17 cellular contexts compared by ENCODE assay signal in the genomic region with DNA sequence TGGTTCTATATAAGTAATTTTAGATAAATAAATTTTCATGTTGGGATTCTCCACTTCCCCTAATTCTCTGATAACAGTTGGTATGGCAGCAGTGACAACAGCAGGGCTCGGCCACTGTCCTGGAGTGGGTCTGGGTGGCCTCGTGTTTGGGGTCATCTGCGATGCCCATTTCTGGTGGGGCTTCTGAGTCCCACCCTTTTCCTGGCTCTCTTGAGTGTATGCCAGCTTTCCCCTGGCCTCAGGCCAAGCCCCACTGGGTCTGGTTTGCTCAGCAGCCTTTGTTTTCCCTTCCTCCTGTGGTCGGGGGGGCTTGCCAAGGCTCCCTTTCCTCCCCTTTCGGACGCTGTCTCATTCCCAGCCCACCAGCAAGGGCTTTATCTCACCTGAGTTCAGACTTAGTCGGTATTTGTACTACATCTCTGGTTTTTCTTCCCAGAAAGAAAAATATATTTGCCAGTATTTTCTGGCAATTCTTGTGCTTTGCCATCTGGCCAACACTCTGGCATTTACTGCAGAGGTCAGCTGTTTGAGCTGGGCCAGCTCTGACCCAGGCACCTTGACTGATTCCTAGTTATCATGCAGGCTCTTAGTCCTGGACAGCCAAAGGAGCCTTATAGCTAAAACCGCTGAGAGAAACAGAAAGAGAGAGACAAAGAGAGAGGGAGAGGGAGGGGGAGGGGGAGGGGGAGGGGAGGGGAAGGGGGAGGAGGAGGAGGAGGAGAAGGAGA. TPM values are rescaled to one million over a fixed set of nuclear protein-coding genes. Genes with fewer than 3 reads are reported as not detected.
DNase-seq lines count a peak whose midpoint lies in the region; ATAC-seq lines count a peak whose summit lies in the region.
"Had no signal": no experiment of that assay in that cellular context is flagged by ENCODE, and none has a peak within 500 bp of the region (broad histone marks: within the 10 kb centered on the region; RNA-seq: fewer than 3 reads in every experiment).

No MANE protein-coding gene starts in this region.

- H2AK5ac ChIP-seq in neuronal stem cell (ENCODE audit: low read depth, low read length): no peak overlapping the region

- no peaks in the 10 kb centered on the region for H3K36me3 ChIP-seq in neuronal stem cell (replicated peaks in 1 of 2; ENCODE audit: control insufficient read depth in 2 of 2, insufficient read depth in 2 of 2, low read length in 2 of 2)

- H3K4me2 ChIP-seq in neuronal stem cell (ENCODE audit: insufficient read depth, low read length, poor library complexity, severe bottlenecking): no peak overlapping the region
- H3K4me2 ChIP-seq: KMS-11, PC-9 had no signal

- no peak overlapping the region for H3K14ac ChIP-seq in neuronal stem cell (ENCODE audit: low read length)

- intact Hi-C loops in left ventricle myocardium superior (cut with micrococcal nuclease): no loop called here

- ATAC-seq in left ventricle myocardium superior (peak; percentile 27), GM21526 (IDR thresholded peaks at IDR 0.05; ENCODE audit: low FRiP score, unreplicated experiment) (no peak), GM18520 (IDR thresholded peaks at IDR 0.05; ENCODE audit: unreplicated experiment) (no peak)

- no peak overlapping the region for H2BK12ac ChIP-seq in neuronal stem cell (ENCODE audit: low read length)

- no peak overlapping the region for H4K8ac ChIP-seq in neuronal stem cell (ENCODE audit: low read depth, low read length)

- H3K9ac ChIP-seq in neuronal stem cell (ENCODE audit: low read depth, low read length, poor library complexity): no peak overlapping the region
- H3K9ac ChIP-seq: KMS-11 had no signal

- H2AFZ ChIP-seq in neuronal stem cell (ENCODE audit: low read length): no peak overlapping the region
- H2AFZ ChIP-seq: PC-9 had no signal

- H3K4ac ChIP-seq in neuronal stem cell (ENCODE audit: low read length): no peak overlapping the region

- H3K9me3 ChIP-seq in neuronal stem cell (replicated peaks in 1 of 2; ENCODE audit: control insufficient read depth in 2 of 2, insufficient read depth in 1 of 2, low read depth in 1 of 2, low read length in 2 of 2): no peaks in the 10 kb centered on the region

- no peak overlapping the region for H2BK120ac ChIP-seq in neuronal stem cell (ENCODE audit: low read depth, low read length)

- no peak overlapping the region for H3K27ac ChIP-seq in neuronal stem cell (replicated peaks; ENCODE audit: low read length)
- H3K27ac ChIP-seq: KMS-11, PC-9 had no signal

- no peak overlapping the region for H3K23ac ChIP-seq in neuronal stem cell (ENCODE audit: low read depth, low read length, poor library complexity)

- H3K4me3 ChIP-seq in neuronal stem cell (ENCODE audit: low read length in 2 of 2): no peak overlapping the region
- H3K4me3 ChIP-seq: PC-9 had no signal

- H2BK15ac ChIP-seq in neuronal stem cell (ENCODE audit: low read length): no peak overlapping the region

- H2BK5ac ChIP-seq in neuronal stem cell (ENCODE audit: low read length): no peak overlapping the region

- WGBS in neuronal stem cell (ENCODE audit: extremely low coverage in 2 of 2, insufficient read length in 2 of 2, insufficient replicate concordance in 1 of 2), 2 donors: no CpG with 5 or more reads among the region's 8 CpGs

- H3K4me1 ChIP-seq in neuronal stem cell (ENCODE audit: control insufficient read depth in 2 of 2, insufficient read depth in 1 of 2, low read depth in 1 of 2, low read length in 2 of 2): no peaks in the 10 kb centered on the region

- H3K79me1 ChIP-seq in neuronal stem cell (ENCODE audit: low read depth, low read length): no peaks in the 10 kb centered on the region

- peak overlapping the region; percentile 1 for H3K18ac ChIP-seq in neuronal stem cell (ENCODE audit: low read length)

- peaks cover 0 to 7% (median 0%) of the 10 kb centered on the region in 3 experiments for H3K27me3 ChIP-seq in neuronal stem cell (ENCODE audit: control insufficient read depth in 3 of 3, insufficient read depth in 3 of 3, low read depth in 1 of 3, low read length in 3 of 3)

- DNase-seq in NCI-H748 (lab: John Stamatoyannopoulos, UW; ENCODE audit: unreplicated experiment) (peak; percentile 18), NCI-H748 treated with DMSO at 0.1 percent for 48 hours (lab: John Stamatoyannopoulos, UW) (no peak), NCI-H69 (lab: John Stamatoyannopoulos, UW) (peak; percentile 49), left ventricle myocardium superior (peak; percentile 55), neuronal stem cell (ENCODE audit: low spot score) (no peak), NCI-H2171 treated with DMSO at 0.1 percent for 48 hours (lab: John Stamatoyannopoulos, UW) (no peak)
- DNase-seq: DMS79 treated with DMSO at 0.1 percent for 48 hours, GDM1, H9, NCI-H1105, NCI-H187 treated with DMSO at 0.1 percent for 48 hours, NCI-H510A treated with DMSO at 0.1 percent for 48 hours, PC-9 had no signal

- H4K91ac ChIP-seq in neuronal stem cell (ENCODE audit: low read depth, low read length, poor library complexity): no peak overlapping the region

RNA-seq across cellular contexts. Expression of gene MYZAP, which starts 35.2 kb away (rescaled TPM):
- 930 TPM for total RNA-seq in left ventricle myocardium superior
- 0.64 TPM for polyA plus RNA-seq in neuronal stem cell (2013, experiment 1 of 2)
- polyA plus RNA-seq in neuronal stem cell (2013, experiment 2 of 2): 0.76 TPM
- total RNA-seq: A673 had no signal

Comparison
In these comparisons a context has a peak if more than half of its experiments do, and no peak if none do; other contexts are left out.
1. DNase-seq: peak in NCI-H748 (single experiment), NCI-H69 (single experiment) and left ventricle myocardium superior (single experiment); none in NCI-H748 treated with DMSO at 0.1 percent for 48 hours (single experiment), neuronal stem cell (single experiment) and NCI-H2171 treated with DMSO at 0.1 percent for 48 hours (single experiment).